21 cellular contexts compared by ENCODE assay signal in the genomic region with DNA sequence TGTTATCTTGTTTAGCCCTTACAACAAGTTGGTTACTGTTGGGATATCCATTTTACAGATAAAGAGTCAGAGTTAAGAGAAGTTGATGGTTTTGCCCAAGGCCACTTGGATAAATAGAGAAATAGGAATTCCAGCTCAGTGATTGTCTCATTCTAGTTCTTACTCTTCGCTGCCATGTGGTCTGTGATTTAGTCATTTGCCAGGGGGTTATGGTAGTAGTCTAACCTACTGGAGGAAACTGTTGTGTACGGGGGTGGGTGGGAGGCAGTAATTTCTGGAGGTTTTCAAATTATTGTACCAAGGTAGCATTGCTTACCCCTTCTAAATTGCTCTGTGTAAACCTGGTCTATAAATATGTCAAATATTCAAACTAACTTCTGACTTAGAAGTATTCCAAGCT.
DNase-seq lines count a peak whose midpoint lies in the region; ATAC-seq and TF ChIP-seq lines count a peak whose summit lies in the region.
"Had no signal": no experiment of that assay in that cellular context is flagged by ENCODE, and none has a peak within 500 bp of the region (broad histone marks: within the 10 kb centered on the region; RNA-seq: fewer than 3 reads in every experiment).

No MANE protein-coding gene starts in this region.

- no peaks in the 10 kb centered on the region for H3K36me3 ChIP-seq in heart left ventricle
- H3K36me3 ChIP-seq: prostate gland, tibial nerve had no signal

- H3K4me3 ChIP-seq in heart left ventricle: no peak overlapping the region
- H3K4me3 ChIP-seq: prostate gland, tibial nerve had no signal

- no peak for TF ChIP-seq CTCF in heart left ventricle (IDR thresholded peaks at IDR 0.05)

- TF ChIP-seq POLR2A in heart left ventricle (IDR thresholded peaks at IDR 0.05): no peak

- intact Hi-C loops in heart left ventricle (cut with DNase I): no loop called here

- H3K27ac ChIP-seq in heart left ventricle: no peak overlapping the region
- H3K27ac ChIP-seq: prostate gland, tibial nerve had no signal

- peak; percentile 15 for DNase-seq in amniotic epithelial cell (ENCODE audit: low read depth)
- no peak for DNase-seq in heart left ventricle
- no peak for DNase-seq in NCI-H1436 treated with DMSO at 0.1 percent for 48 hours (lab: John Stamatoyannopoulos, UW)
- no peak for DNase-seq in T-helper 9 cell
- DNase-seq in NCI-H345 (lab: John Stamatoyannopoulos, UW): no peak
- DNase-seq: activated CD4-positive, alpha-beta T cell treated with anti-CD3 and anti-CD28 coated beads for 1 hour; activated naive CD4-positive, alpha-beta T cell treated with anti-CD3 and anti-CD28 coated beads, Interleukin-2, amount 10 ng/mL, durations not matched to agents 7 days and 5 days; activated T-cell treated with anti-CD3 and anti-CD28 coated beads, Interleukin-2, amount 50 U/mL, for 48 hours; foreskin fibroblast; hypothalamus; islet precursor cell; NCI-H1105; NCI-H526; stimulated activated naive CD4-positive, alpha-beta T cell treated with Interleukin-2 at 50 U/mL for 16 hours had no signal

- H3K4me1 ChIP-seq in heart left ventricle: peaks cover 0 to 9% (median 0%) of the 10 kb centered on the region in 12 donors
- H3K4me1 ChIP-seq: prostate gland had no signal

- no peaks in the 10 kb centered on the region for H3K9me3 ChIP-seq in heart left ventricle
- H3K9me3 ChIP-seq: prostate gland, tibial nerve had no signal

- H3K27me3 ChIP-seq in heart left ventricle: no peaks in the 10 kb centered on the region
- H3K27me3 ChIP-seq: tibial nerve had no signal

- ATAC-seq in GM18909 (IDR thresholded peaks at IDR 0.05; ENCODE audit: poor library complexity, unreplicated experiment) (peak; percentile 76), GM21825 (IDR thresholded peaks at IDR 0.05; ENCODE audit: unreplicated experiment) (peak; percentile 67), HG03159 (IDR thresholded peaks at IDR 0.05; ENCODE audit: unreplicated experiment) (peak; percentile 68), heart left ventricle (no peak)
- ATAC-seq: HepG2, SK-N-SH treated with all-trans-retinoic acid at 6 μM for 48 hours had no signal

- 90 to 95% (median 92%) methylated on average over 2 of the region's 2 CpGs for WGBS in heart left ventricle, 4 donors

Comparison
In these comparisons a context has a peak if more than half of its experiments do, and no peak if none do; other contexts are left out.
1. ATAC-seq: peak in GM18909 (single experiment), GM21825 (single experiment) and HG03159 (single experiment); none in heart left ventricle (0 of 4).